In the genomic region with DNA sequence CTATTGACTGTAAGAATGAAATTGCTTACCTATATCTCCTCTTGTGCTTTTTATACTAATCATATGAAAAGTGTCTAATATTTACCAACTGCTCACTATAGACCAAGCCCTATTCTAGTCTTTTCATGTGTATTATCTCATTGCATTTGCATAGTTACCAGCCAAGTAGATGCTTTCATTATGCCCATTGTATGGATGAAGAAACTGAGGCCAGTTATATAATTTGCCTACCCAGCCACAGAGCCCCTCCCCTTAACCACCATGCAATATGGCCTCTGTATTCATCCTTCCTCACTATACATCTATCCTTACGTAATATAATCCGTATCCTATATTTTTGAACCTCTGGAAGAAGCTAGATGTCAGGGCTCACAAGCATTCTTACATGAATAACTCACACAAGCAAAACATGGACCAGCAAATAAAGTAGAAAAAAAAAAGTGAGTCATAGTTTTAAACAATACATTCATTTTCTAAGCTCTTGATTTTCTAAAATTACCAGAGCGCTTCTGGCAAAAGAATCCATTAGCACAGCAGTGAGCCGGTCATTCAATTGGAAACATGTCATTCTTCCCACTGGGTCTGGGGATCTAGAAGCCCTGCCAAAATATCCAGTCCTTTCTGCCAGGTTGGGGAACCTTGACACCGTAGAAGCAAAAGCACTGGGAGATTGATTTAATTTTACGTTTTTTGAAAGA, we compare ENCODE assay signal across 15 cellular contexts.
A peak's percentile ranks its signal among the peaks of the same experiment; 100 is the strongest.
DNase-seq lines count a peak whose midpoint lies in the region; ATAC-seq, FAIRE-seq and TF ChIP-seq lines count a peak whose summit lies in the region.
"Had no signal": no experiment of that assay in that cellular context is flagged by ENCODE, and none has a peak within 500 bp of the region (broad histone marks: within the 10 kb centered on the region; RNA-seq: fewer than 3 reads in every experiment).

No MANE protein-coding gene starts in this region.

- TF ChIP-seq CTCF in AG09319 (IDR thresholded peaks at IDR 0.05; ENCODE audit: low read depth, low read length) (no peak), breast epithelium (IDR thresholded peaks at IDR 0.05) (no peak), keratinocyte (optimal IDR thresholded peaks at IDR 0.05 in 1 of 3, IDR thresholded peaks at IDR 0.05 in 1 of 3, conservative IDR thresholded peaks at IDR 0.05 in 1 of 3; ENCODE audit: extremely low read depth in 1 of 3, insufficient read depth in 2 of 3, low read length in 3 of 3) (no peak)

- no peak for TF ChIP-seq POLR2A in breast epithelium (IDR thresholded peaks at IDR 0.05)

- peak overlapping the region; percentile 9 to 27 for H3K27ac ChIP-seq in breast epithelium
- H3K27ac ChIP-seq in keratinocyte (ENCODE audit: control insufficient read depth, insufficient read depth, low read length), result no peak overlapping the region
- H3K27ac ChIP-seq: epithelial cell of prostate had no signal

- H3K27me3 ChIP-seq in breast epithelium, result no peaks in the 10 kb centered on the region
- H3K27me3 ChIP-seq in keratinocyte (ENCODE audit: control insufficient read depth, extremely low read depth, insufficient read depth, low read length), result no peaks in the 10 kb centered on the region

- H3K4me3 ChIP-seq in breast epithelium (no peak overlapping the region), keratinocyte (ENCODE audit: control insufficient read depth in 2 of 3, extremely low read depth in 1 of 3, insufficient read depth in 2 of 3, low read depth in 1 of 3, low read length in 3 of 3) (no peak overlapping the region)

- no peak overlapping the region for H3K4me2 ChIP-seq in keratinocyte (ENCODE audit: control insufficient read depth, extremely low read depth, insufficient read depth, low read depth, low read length)

- H3K36me3 ChIP-seq in breast epithelium (no peaks in the 10 kb centered on the region), keratinocyte (ENCODE audit: control insufficient read depth in 2 of 2, extremely low read depth in 1 of 2, insufficient read depth in 2 of 2, low read length in 2 of 2) (no peaks in the 10 kb centered on the region)

- no peak for ATAC-seq in GM19395 (IDR thresholded peaks at IDR 0.05; ENCODE audit: unreplicated experiment)
- ATAC-seq: stimulated activated naive CD8-positive, alpha-beta T cell treated with anti-CD3 and anti-CD28 coated beads, Interleukin-15, amount 100 ng/mL, for 72 hours had no signal

- no peaks in the 10 kb centered on the region for H4K20me1 ChIP-seq in keratinocyte (ENCODE audit: control insufficient read depth, extremely low read depth, insufficient read depth, low read length)

- no peaks in the 10 kb centered on the region for H3K9me1 ChIP-seq in keratinocyte (ENCODE audit: control insufficient read depth, extremely low read depth, insufficient read depth, low read length)

- DNase-seq in AG09319 (ENCODE audit: extremely low read depth, low read depth), result peak; percentile 18
- DNase-seq in NCI-H1417 (lab: John Stamatoyannopoulos, UW), result peak in 2 of 3 experiments; percentile 21 to 62
- no peak for DNase-seq in breast epithelium (ENCODE audit: low spot score in 2 of 2)
- no peak for DNase-seq in keratinocyte (ENCODE audit: low read depth, low spot score)
- no peak for DNase-seq in Kasumi-1 (lab: John Stamatoyannopoulos, UW)
- DNase-seq in GM19239 (ENCODE audit: insufficient read length, low spot score), result no peak
- no peak for DNase-seq in effector CD8-positive, alpha-beta T cell (lab: John Stamatoyannopoulos, UW)
- DNase-seq: activated CD4-positive, alpha-beta T cell treated with anti-CD3 and anti-CD28 coated beads, Interleukin-2, amount 50 U/mL, for 4 hours; activated naive CD4-positive, alpha-beta T cell treated with anti-CD3 and anti-CD28 coated beads, Interleukin-2, amount 50 U/mL, for 16 hours; islet precursor cell; NCI-H526; stimulated activated naive CD8-positive, alpha-beta T cell treated with anti-CD3 and anti-CD28 coated beads, Interleukin-15, amount 100 ng/mL, for 72 hours; SW 1271 had no signal

- no peak overlapping the region for H2AFZ ChIP-seq in keratinocyte (ENCODE audit: control insufficient read depth, low read length)

- intact Hi-C loops in breast epithelium (cut with DNase I; ENCODE audit: low total_unique reads), result no loop called here

- FAIRE-seq in keratinocyte (lab: Jason Lieb, UNC) (peak; percentile 13), GM19239 (lab: Jason Lieb, UNC) (no peak)

- H3K9ac ChIP-seq in keratinocyte (ENCODE audit: control insufficient read depth, extremely low read depth, insufficient read depth, low read length), result no peak overlapping the region

- dilution Hi-C loops in keratinocyte (cut with MboI; ENCODE audit: extremely low pct_ligation_motif_present, low sequenced_read_pairs), result no loop called here

- H3K9me3 ChIP-seq in breast epithelium (no peaks in the 10 kb centered on the region), keratinocyte (ENCODE audit: control insufficient read depth, low read depth, low read length) (no peaks in the 10 kb centered on the region)

- H3K4me1 ChIP-seq in breast epithelium (peaks cover 0 to 3% of the 10 kb centered on the region in 2 donors), keratinocyte (ENCODE audit: control insufficient read depth, extremely low read depth, insufficient read depth, low read length) (peaks cover 18% of the 10 kb centered on the region)

- H3K79me2 ChIP-seq in keratinocyte (ENCODE audit: control insufficient read depth, insufficient read depth, low read length), result no peaks in the 10 kb centered on the region

Comparison
In these comparisons a context has a peak if more than half of its experiments do, and no peak if none do; other contexts are left out.
1. DNase-seq: peak in AG09319 (single experiment) and NCI-H1417 (2 of 3); none in breast epithelium (0 of 2), keratinocyte (single experiment), Kasumi-1 (0 of 2), GM19239 (single experiment) and effector CD8-positive, alpha-beta T cell (single experiment).